In the genomic region with DNA sequence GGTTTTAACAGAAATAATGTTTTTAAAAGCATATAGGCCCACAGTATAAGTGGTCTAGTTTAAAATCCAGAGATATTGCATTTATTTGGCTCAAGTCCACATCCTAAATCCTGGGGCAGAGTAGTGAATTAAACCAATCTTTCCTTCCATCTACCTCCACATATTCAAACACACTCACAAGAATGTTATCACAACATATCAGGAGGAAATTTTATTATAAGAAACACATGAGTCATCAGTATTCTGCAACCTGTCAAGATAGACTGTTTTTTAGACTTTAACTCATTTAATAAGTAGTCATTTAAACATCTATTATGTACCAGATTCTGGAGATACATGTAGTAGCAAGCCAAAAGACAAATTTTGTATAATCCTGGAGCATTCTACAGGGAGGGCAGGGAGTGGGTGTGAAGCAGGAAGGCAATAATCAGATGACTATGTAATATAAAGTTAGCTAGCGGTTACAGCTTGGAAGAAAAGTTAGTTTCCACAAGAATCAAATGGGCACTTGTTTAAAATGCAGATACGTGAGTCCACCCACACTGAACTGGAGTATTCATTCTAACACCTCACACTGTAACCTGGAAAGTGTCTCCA, we compare ENCODE assay signal across 18 cellular contexts.
DNase-seq lines count a peak whose midpoint lies in the region; ATAC-seq and TF ChIP-seq lines count a peak whose summit lies in the region.
"Had no signal": no experiment of that assay in that cellular context is flagged by ENCODE, and none has a peak within 500 bp of the region (broad histone marks: within the 10 kb centered on the region; RNA-seq: fewer than 3 reads in every experiment).

No MANE protein-coding gene starts in this region.

- no peak overlapping the region for H3K18ac ChIP-seq in mesendoderm (ENCODE audit: low read length)

- H3K27me3 ChIP-seq in mesendoderm (ENCODE audit: insufficient read depth, low read length, poor library complexity) (no peaks in the 10 kb centered on the region), stomach smooth muscle (ENCODE audit: control insufficient read depth in 1 of 2, insufficient read depth in 2 of 2, low read length in 2 of 2) (no peaks in the 10 kb centered on the region), body of pancreas (no peaks in the 10 kb centered on the region)
- H3K27me3 ChIP-seq: neutrophil had no signal

- H2BK5ac ChIP-seq in mesendoderm (ENCODE audit: low read length): no peak overlapping the region

- H3K36me3 ChIP-seq in HEK293 (ENCODE audit: control insufficient read depth in 2 of 2, insufficient read depth in 1 of 2, low read length in 2 of 2): no peaks in the 10 kb centered on the region
- H3K36me3 ChIP-seq in mesendoderm (ENCODE audit: control insufficient read depth, insufficient read depth, low read length): no peaks in the 10 kb centered on the region
- H3K36me3 ChIP-seq in stomach smooth muscle (ENCODE audit: control insufficient read depth in 2 of 2, insufficient read depth in 2 of 2, low read length in 2 of 2): no peaks in the 10 kb centered on the region
- H3K36me3 ChIP-seq in body of pancreas (replicated peaks in 1 of 2; ENCODE audit: insufficient read depth in 1 of 2, low read depth in 2 of 2): no peaks in the 10 kb centered on the region
- H3K36me3 ChIP-seq: neutrophil had no signal

- peak overlapping the region; percentile 80 for H2BK15ac ChIP-seq in mesendoderm (replicated peaks; ENCODE audit: low read depth)

- TF ChIP-seq CTCF in HEK293 (tag by site-specific recombination; IDR thresholded peaks at IDR 0.05) (no peak), chondrocyte (IDR thresholded peaks at IDR 0.05) (no peak), body of pancreas (IDR thresholded peaks at IDR 0.05) (no peak)

- H3K56ac ChIP-seq in mesendoderm (ENCODE audit: low read length): no peak overlapping the region

- no peaks in the 10 kb centered on the region for H3K79me1 ChIP-seq in mesendoderm (ENCODE audit: low read length)

- ATAC-seq in body of pancreas: no peak
- ATAC-seq: activated CD4-positive, CD25-positive, alpha-beta regulatory T cell treated with anti-CD3 and anti-CD28 coated beads, Interleukin-2, amount 50 U/mL, for 24 hours; activated CD8-positive, alpha-beta memory T cell treated with anti-CD3 and anti-CD28 coated beads, Interleukin-2, amount 10 ng/mL, durations not matched to agents 7 days and 5 days; stimulated activated effector memory CD8-positive, alpha-beta T cell treated with anti-CD3 and anti-CD28 coated beads, Interleukin-12 subunit alpha, Interleukin-12 subunit beta, amount 100 ng/mL, for 72 hours had no signal

- no CpG with 5 or more reads among the region's 2 CpGs for WGBS in mesendoderm (ENCODE audit: extremely low coverage, insufficient coverage, low lambda C conversion rate)
- 78 to 86% methylated on average over 2 of the region's 2 CpGs for WGBS in body of pancreas, 2 donors

- TF ChIP-seq POLR2A in body of pancreas (IDR thresholded peaks at IDR 0.05): no peak

- POLR2A ChIA-PET in HEK293 (lab: Yijun Ruan, JAX): no interaction called here

- H3K36me3 Mint-ChIP-seq in chondrocyte (ENCODE audit: low read depth): peaks cover 2% of the 10 kb centered on the region
- H3K36me3 Mint-ChIP-seq: stimulated activated effector memory CD8-positive, alpha-beta T cell treated with anti-CD3 and anti-CD28 coated beads, Interleukin-12 subunit alpha, Interleukin-12 subunit beta, amount 100 ng/mL, for 72 hours had no signal

- no peak overlapping the region for H3K9ac ChIP-seq in mesendoderm (ENCODE audit: low read length)
- H3K9ac ChIP-seq in stomach smooth muscle (ENCODE audit: low read length in 2 of 2): no peak overlapping the region

- intact Hi-C loops in body of pancreas (cut with DNase I): no loop called here

- DNase-seq in chondrocyte (ENCODE audit: low spot score): no peak
- DNase-seq in mesendoderm: no peak
- no peak for DNase-seq in NCI-H2029 (lab: John Stamatoyannopoulos, UW)
- no peak for DNase-seq in middle frontal gyrus (ENCODE audit: extremely low spot score, low spot score)
- no peak for DNase-seq in NCI-H748 (lab: John Stamatoyannopoulos, UW; ENCODE audit: unreplicated experiment)
- DNase-seq in body of pancreas: no peak
- DNase-seq: activated CD8-positive, alpha-beta memory T cell treated with anti-CD3 and anti-CD28 coated beads, Interleukin-2, amount 10 ng/mL, durations not matched to agents 7 days and 5 days; activated effector memory CD4-positive, alpha-beta T cell treated with Interleukin-2 at 50 U/mL for 16 hours; GDM1; glutamatergic neuron; NCI-H146; NCI-H345 had no signal

- peaks cover 3% of the 10 kb centered on the region for H3K9me3 Mint-ChIP-seq in chondrocyte (ENCODE audit: low read depth)

- H3K4me1 ChIP-seq in HEK293 (ENCODE audit: control insufficient read depth, insufficient read depth, low read length) (peaks cover 3% of the 10 kb centered on the region; the same call in 1 of the 2 replicates), mesendoderm (ENCODE audit: control insufficient read depth, low read depth, low read length) (no peaks in the 10 kb centered on the region), stomach smooth muscle (ENCODE audit: control insufficient read depth, insufficient read depth, low read length) (peaks cover 16% of the 10 kb centered on the region), body of pancreas (peaks cover 11% of the 10 kb centered on the region)

- H3K9me3 ChIP-seq in HEK293 (ENCODE audit: control insufficient read depth, insufficient read depth, low read depth, low read length) (no peaks in the 10 kb centered on the region), stomach smooth muscle (ENCODE audit: control insufficient read depth in 2 of 2, low read length in 2 of 2) (no peaks in the 10 kb centered on the region), body of pancreas (no peaks in the 10 kb centered on the region)
- H3K9me3 ChIP-seq: neutrophil had no signal

- H2BK120ac ChIP-seq in mesendoderm (ENCODE audit: low read depth, low read length): no peak overlapping the region

- peaks cover 49% of the 10 kb centered on the region for H3K4me1 Mint-ChIP-seq in chondrocyte (ENCODE audit: low read depth)
- H3K4me1 Mint-ChIP-seq: activated CD8-positive, alpha-beta memory T cell treated with anti-CD3 and anti-CD28 coated beads, Interleukin-2, amount 10 ng/mL, durations not matched to agents 7 days and 5 days; stimulated activated effector memory CD8-positive, alpha-beta T cell treated with anti-CD3 and anti-CD28 coated beads, Interleukin-12 subunit alpha, Interleukin-12 subunit beta, amount 100 ng/mL, for 72 hours had no signal

- H4K5ac ChIP-seq in mesendoderm (ENCODE audit: low read length): no peak overlapping the region

- no peak overlapping the region for H3K27ac ChIP-seq in HEK293 (ENCODE audit: extremely low read depth, low read depth, low read length)
- no peak overlapping the region for H3K27ac ChIP-seq in mesendoderm (ENCODE audit: low read depth, low read length)
- H3K27ac ChIP-seq in stomach smooth muscle (ENCODE audit: low read length): peak overlapping the region; percentile 33
- H3K27ac ChIP-seq in body of pancreas: no peak overlapping the region
- H3K27ac ChIP-seq: neutrophil had no signal

- peak overlapping the region; percentile 25 for H3K27ac Mint-ChIP-seq in chondrocyte (ENCODE audit: unreplicated experiment)
- H3K27ac Mint-ChIP-seq: activated CD8-positive, alpha-beta memory T cell treated with anti-CD3 and anti-CD28 coated beads, Interleukin-2, amount 10 ng/mL, durations not matched to agents 7 days and 5 days; stimulated activated effector memory CD8-positive, alpha-beta T cell treated with anti-CD3 and anti-CD28 coated beads, Interleukin-12 subunit alpha, Interleukin-12 subunit beta, amount 100 ng/mL, for 72 hours had no signal

- CTCF ChIA-PET in HEK293 (lab: Yijun Ruan, JAX): no interaction called here

- H3K23ac ChIP-seq in mesendoderm (ENCODE audit: low read length): no peak overlapping the region

- no peak overlapping the region for H3K4me3 Mint-ChIP-seq in chondrocyte (ENCODE audit: unreplicated experiment)
- H3K4me3 Mint-ChIP-seq: activated CD8-positive, alpha-beta memory T cell treated with anti-CD3 and anti-CD28 coated beads, Interleukin-2, amount 10 ng/mL, durations not matched to agents 7 days and 5 days; stimulated activated effector memory CD8-positive, alpha-beta T cell treated with anti-CD3 and anti-CD28 coated beads, Interleukin-12 subunit alpha, Interleukin-12 subunit beta, amount 100 ng/mL, for 72 hours had no signal

- no peak overlapping the region for H3K4me2 ChIP-seq in mesendoderm (ENCODE audit: low read length)

- H3K27me3 Mint-ChIP-seq in chondrocyte (ENCODE audit: low read depth): no peaks in the 10 kb centered on the region

- H3K4ac ChIP-seq in mesendoderm (ENCODE audit: low read depth, low read length): no peak overlapping the region

- no peak overlapping the region for H3K4me3 ChIP-seq in HEK293 (ENCODE audit: low read depth, low read length)
- no peak overlapping the region for H3K4me3 ChIP-seq in mesendoderm (ENCODE audit: low read length)
- no peak overlapping the region for H3K4me3 ChIP-seq in stomach smooth muscle (ENCODE audit: low read length in 2 of 2)
- no peak overlapping the region for H3K4me3 ChIP-seq in body of pancreas
- H3K4me3 ChIP-seq: skin epidermis had no signal

- no peaks in the 10 kb centered on the region for H3K79me2 ChIP-seq in mesendoderm (ENCODE audit: control insufficient read depth, insufficient read depth, low read length)

- no peak overlapping the region for H2AK5ac ChIP-seq in mesendoderm (ENCODE audit: low read length)

- no peak overlapping the region for H4K8ac ChIP-seq in mesendoderm (ENCODE audit: low read depth, low read length)

TF ChIP-seq in HEK293, 187 proteins besides CTCF, POLR2A, EP300 and RAD21:
- no peak for TF ChIP-seq ZSCAN16 (tag by site-specific recombination; IDR thresholded peaks at IDR 0.05)
- TF ChIP-seq ZFHX2 (tag by site-specific recombination; conservative IDR thresholded peaks at IDR 0.05): 0 out of 2 replicates have a peak, but pooled peaks have one; percentile 13
